Comparison of ENCODE assay signal across 8 cellular contexts in the genomic region with DNA sequence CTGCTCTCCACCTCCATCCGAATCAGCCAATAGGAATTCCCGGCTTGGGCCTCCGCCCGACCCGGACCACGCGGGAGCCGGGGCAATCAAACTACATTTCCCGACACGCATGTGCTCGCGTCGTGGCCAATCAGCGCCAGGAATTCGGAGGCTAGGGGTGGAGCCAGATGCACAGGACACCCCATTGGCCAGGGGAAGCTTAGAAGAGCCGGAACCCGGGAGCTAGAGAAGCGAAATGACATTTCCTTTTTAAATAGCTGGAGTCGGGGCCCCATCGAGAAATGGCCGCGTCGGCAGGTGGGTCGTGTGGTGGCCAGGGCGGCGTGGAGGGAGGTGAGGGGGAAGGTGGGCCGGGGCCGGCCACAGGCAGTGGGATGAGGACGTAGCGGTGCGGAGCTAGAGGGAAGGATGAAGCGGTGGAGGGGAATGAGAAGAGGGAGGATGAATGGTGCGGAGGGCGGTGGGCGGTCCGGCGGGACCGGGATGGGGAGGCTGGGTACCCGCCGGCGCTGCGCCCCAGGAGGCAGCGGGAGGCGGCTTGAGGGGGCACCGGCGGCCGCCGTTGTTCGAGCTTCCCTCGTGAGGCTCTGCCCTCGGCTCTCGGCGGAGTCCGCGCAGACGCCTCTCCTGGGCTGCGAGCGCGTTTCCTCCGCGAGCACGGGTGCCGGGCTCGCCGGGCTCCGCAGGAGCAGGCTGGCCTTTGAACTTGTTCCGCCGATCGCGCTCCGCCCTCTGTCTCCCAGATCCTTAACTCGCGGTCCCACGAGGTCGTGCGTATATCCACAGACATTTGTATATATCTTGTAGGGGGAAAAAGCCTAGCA. TPM values are rescaled to one million over a fixed set of nuclear protein-coding genes. Genes with fewer than 3 reads are reported as not detected.
DNase-seq lines count a peak whose midpoint lies in the region; ATAC-seq and TF ChIP-seq lines count a peak whose summit lies in the region.

A gene with protein sequence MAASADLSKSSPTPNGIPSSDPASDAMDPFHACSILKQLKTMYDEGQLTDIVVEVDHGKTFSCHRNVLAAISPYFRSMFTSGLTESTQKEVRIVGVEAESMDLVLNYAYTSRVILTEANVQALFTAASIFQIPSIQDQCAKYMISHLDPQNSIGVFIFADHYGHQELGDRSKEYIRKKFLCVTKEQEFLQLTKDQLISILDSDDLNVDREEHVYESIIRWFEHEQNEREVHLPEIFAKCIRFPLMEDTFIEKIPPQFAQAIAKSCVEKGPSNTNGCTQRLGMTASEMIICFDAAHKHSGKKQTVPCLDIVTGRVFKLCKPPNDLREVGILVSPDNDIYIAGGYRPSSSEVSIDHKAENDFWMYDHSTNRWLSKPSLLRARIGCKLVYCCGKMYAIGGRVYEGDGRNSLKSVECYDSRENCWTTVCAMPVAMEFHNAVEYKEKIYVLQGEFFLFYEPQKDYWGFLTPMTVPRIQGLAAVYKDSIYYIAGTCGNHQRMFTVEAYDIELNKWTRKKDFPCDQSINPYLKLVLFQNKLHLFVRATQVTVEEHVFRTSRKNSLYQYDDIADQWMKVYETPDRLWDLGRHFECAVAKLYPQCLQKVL (plus strand): TSS at position 233 of the 824 bp plus-strand sequence. CDS start 49 bp downstream, at position 282.

- peaks cover 0 to 28% (median 10%) of the 10 kb centered on the region in 9 donors for H3K4me1 ChIP-seq in heart right ventricle

- TF ChIP-seq POLR2A in GM15510 (IDR thresholded peaks at IDR 0.05; ENCODE audit: borderline replicate concordance, extremely low read depth, insufficient read length) = peak; percentile 76

- H3K36me3 Mint-ChIP-seq in T-helper 1 cell treated with Interleukin-12 subunit alpha and Interleukin-12 subunit beta and Interleukin-4 antibody, amounts not matched to agents 30 μg/mL and 1 μg/mL, for 36 hours (ENCODE audit: low read depth) = peaks cover 4% of the 10 kb centered on the region
- H3K36me3 Mint-ChIP-seq in type B pancreatic cell = peaks cover 5% of the 10 kb centered on the region

- peak within 1 kb of the TSS; percentile 58 to 99 (median 87) for H3K4me3 ChIP-seq in heart right ventricle

- peaks cover 21% of the 10 kb centered on the region for H3K4me1 Mint-ChIP-seq in T-helper 1 cell treated with Interleukin-12 subunit alpha and Interleukin-12 subunit beta and Interleukin-4 antibody, amounts not matched to agents 30 μg/mL and 1 μg/mL, for 36 hours (ENCODE audit: low read depth)
- H3K4me1 Mint-ChIP-seq in type B pancreatic cell (ENCODE audit: unreplicated experiment) = peaks cover 3% of the 10 kb centered on the region

- H3K27me3 ChIP-seq in heart right ventricle = peaks cover 0 to 17% (median 0%) of the 10 kb centered on the region in 7 donors

- no peak for TF ChIP-seq CTCF in heart right ventricle (IDR thresholded peaks at IDR 0.05)
- TF ChIP-seq CTCF in type B pancreatic cell (conservative IDR thresholded peaks at IDR 0.05) = no peak

- H3K4me3 Mint-ChIP-seq in T-helper 1 cell treated with Interleukin-12 subunit alpha and Interleukin-12 subunit beta and Interleukin-4 antibody, amounts not matched to agents 30 μg/mL and 1 μg/mL, for 36 hours = peak within 1 kb of the TSS; percentile 93
- H3K4me3 Mint-ChIP-seq in type B pancreatic cell = peak within 1 kb of the TSS; percentile 93

- H3K27ac Mint-ChIP-seq in T-helper 1 cell treated with Interleukin-12 subunit alpha and Interleukin-12 subunit beta and Interleukin-4 antibody, amounts not matched to agents 30 μg/mL and 1 μg/mL, for 36 hours = peak within 1 kb of the TSS; percentile 89
- H3K27ac Mint-ChIP-seq in type B pancreatic cell = peak within 1 kb of the TSS; percentile 76

- peak; percentile 84 for ATAC-seq in HG02884 (IDR thresholded peaks at IDR 0.05; ENCODE audit: unreplicated experiment)
- peak; percentile 98 to 100 (median 99) for ATAC-seq in heart right ventricle

- H3K27me3 Mint-ChIP-seq in T-helper 1 cell treated with Interleukin-12 subunit alpha and Interleukin-12 subunit beta and Interleukin-4 antibody, amounts not matched to agents 30 μg/mL and 1 μg/mL, for 36 hours (ENCODE audit: low read depth) = peaks cover 23% of the 10 kb centered on the region
- H3K27me3 Mint-ChIP-seq in type B pancreatic cell = peaks cover 34% of the 10 kb centered on the region

- DNase-seq in NCI-H1694 (lab: John Stamatoyannopoulos, UW) (peak; percentile 69), amniotic stem cell (lab: John Stamatoyannopoulos, UW) (peak; percentile 99), heart right ventricle (peak; percentile 98), pons (ENCODE audit: low spot score) (peak; percentile 100), type B pancreatic cell (ENCODE audit: extremely low spot score, unreplicated experiment) (peak; percentile 99)

- intact Hi-C loops in heart right ventricle (cut with DNase I) = no loop called here

- H3K36me3 ChIP-seq in heart right ventricle = peaks cover 0 to 3% (median 0%) of the 10 kb centered on the region in 9 donors

- no peaks in the 10 kb centered on the region for H3K9me3 Mint-ChIP-seq in T-helper 1 cell treated with Interleukin-12 subunit alpha and Interleukin-12 subunit beta and Interleukin-4 antibody, amounts not matched to agents 30 μg/mL and 1 μg/mL, for 36 hours
- H3K9me3 Mint-ChIP-seq in type B pancreatic cell = no peaks in the 10 kb centered on the region

- no peaks in the 10 kb centered on the region for H3K9me3 ChIP-seq in heart right ventricle

- H3K27ac ChIP-seq in heart right ventricle = peak within 1 kb of the TSS; percentile 13 to 84 (median 80)

- WGBS in heart right ventricle, 2 donors = 0 to 1% methylated on average over 75 to 76 of the region's 76 CpGs

RNA-seq across cellular contexts. Expression of the gene that starts here (rescaled TPM):
- total RNA-seq in heart right ventricle = 10 to 100 TPM in 1 of 10 donors, 1 to 10 TPM in 9; 2.4 to 11.4 (median 6.3) TPM
- polyA plus RNA-seq in heart right ventricle = 1 to 10 TPM; 1.2 to 1.4 TPM
- total RNA-seq in type B pancreatic cell (ENCODE audit: low replicate concordance) = 4.8 and 5.6 TPM in 2 replicates

Comparison
In these comparisons a context has a peak if more than half of its experiments do, and no peak if none do; other contexts are left out.
1. Peak in every context shown above with its lines: DNase-seq, ATAC-seq, H3K4me3 ChIP-seq and H3K27ac ChIP-seq.